ENCODE assay signal across 8 cellular contexts in the genomic region with DNA sequence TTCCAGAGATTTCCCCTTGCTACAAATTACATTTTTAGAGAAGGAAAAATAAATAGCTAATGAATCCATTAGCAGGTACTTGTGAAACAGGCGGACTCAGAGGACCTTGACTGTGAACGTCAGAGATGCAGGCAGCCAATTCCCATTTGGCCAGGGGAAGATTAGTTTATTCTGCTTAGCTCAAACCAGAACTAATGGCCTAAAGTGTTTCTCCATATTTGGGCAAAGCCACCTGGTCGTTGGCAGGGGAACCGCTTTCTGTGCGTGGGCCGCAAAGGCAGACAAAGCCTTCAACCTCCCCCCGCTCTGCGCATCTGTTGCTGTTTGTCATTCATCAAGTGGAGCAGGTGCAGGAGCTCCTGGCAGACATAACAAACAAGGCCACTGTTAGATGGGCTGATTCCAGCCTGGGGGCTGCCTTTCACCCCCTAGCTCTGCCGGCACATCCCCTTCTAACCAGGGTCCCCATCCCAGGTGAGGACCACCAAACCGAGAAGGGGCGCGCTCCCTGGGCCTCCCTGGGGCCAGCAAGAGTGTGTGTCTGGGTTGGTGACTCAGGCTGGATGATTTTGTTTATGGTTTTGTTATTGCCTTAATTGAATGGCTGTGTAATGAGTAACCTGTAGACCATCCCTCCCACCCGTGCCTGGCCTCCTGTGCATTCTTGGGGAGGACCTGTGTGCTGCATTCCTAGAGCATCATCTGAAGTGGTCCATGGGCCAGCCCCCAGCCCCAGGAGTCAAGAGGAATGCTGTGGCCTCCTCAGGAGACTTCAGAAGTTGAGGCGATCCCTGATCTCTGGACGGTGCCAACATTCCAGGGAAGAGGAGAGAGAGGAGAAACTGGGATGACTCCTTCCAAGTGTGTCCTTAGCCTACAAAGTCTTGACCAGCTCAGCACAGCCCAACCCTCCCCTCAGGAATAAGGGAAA. TPM values are rescaled to one million over a fixed set of nuclear protein-coding genes. Genes with fewer than 3 reads are reported as not detected.
DNase-seq lines count a peak whose midpoint lies in the region; ATAC-seq and TF ChIP-seq lines count a peak whose summit lies in the region.

No MANE protein-coding gene starts in this region.

- no peak for ATAC-seq in aorta (ENCODE audit: low FRiP score)

- H3K4me1 ChIP-seq in aorta (ENCODE audit: control insufficient read depth in 1 of 2, insufficient read depth in 2 of 2, low read length in 2 of 2): no peaks in the 10 kb centered on the region

- 76 to 79% methylated on average over 15 of the region's 15 CpGs for WGBS in aorta, 2 donors

- no peak for TF ChIP-seq POLR2A in erythroblast (IDR thresholded peaks at IDR 0.05; ENCODE audit: low read length)

- intact Hi-C loops in aorta (cut with DNase I): no loop called here

- no peak overlapping the region for H3K27ac ChIP-seq in aorta (ENCODE audit: low read depth in 1 of 2, low read length in 2 of 2)

- H3K36me3 Mint-ChIP-seq in nephron (ENCODE audit: low read depth): no peaks in the 10 kb centered on the region

- H3K4me3 ChIP-seq in aorta (ENCODE audit: low read length in 2 of 2): no peak overlapping the region

- no peak for TF ChIP-seq CTCF in nephron (IDR thresholded peaks at IDR 0.05; ENCODE audit: unreplicated experiment in 3 of 3)

- H3K27ac Mint-ChIP-seq in nephron: peak overlapping the region; percentile 93 to 99 (median 94)

- no peaks in the 10 kb centered on the region for H3K27me3 Mint-ChIP-seq in nephron (ENCODE audit: low read depth)

- H3K27me3 ChIP-seq in aorta (ENCODE audit: control insufficient read depth in 1 of 2, insufficient read depth in 2 of 2, low read length in 1 of 2): no peaks in the 10 kb centered on the region

- H3K9me3 Mint-ChIP-seq in nephron: no peaks in the 10 kb centered on the region

- peak; percentile 97 for DNase-seq in DMS153 treated with DMSO at 0.1 percent for 48 hours (lab: John Stamatoyannopoulos, UW; ENCODE audit: unreplicated experiment)
- peak; percentile 55 for DNase-seq in GOT3 (lab: John Stamatoyannopoulos, UW)
- DNase-seq in NCI-H2029 treated with DMSO at 0.1 percent for 48 hours (lab: John Stamatoyannopoulos, UW): peak; percentile 97
- peak in 30 of 56 donors; percentile 9 to 67 (median 34) for DNase-seq in amygdala (lab: John Stamatoyannopoulos, UW)
- no peak for DNase-seq in GDM1 (lab: John Stamatoyannopoulos, UW)
- no peak for DNase-seq in erythroblast (lab: John Stamatoyannopoulos, UW)
- DNase-seq in aorta: no peak

- peak overlapping the region in 2 of 3 experiments; percentile 21 to 65 for H3K4me3 Mint-ChIP-seq in nephron

- peaks cover 72% of the 10 kb centered on the region for H3K4me1 Mint-ChIP-seq in nephron

- no peaks in the 10 kb centered on the region for H3K9me3 ChIP-seq in aorta (ENCODE audit: control insufficient read depth, low read length)

- H3K36me3 ChIP-seq in aorta (ENCODE audit: control insufficient read depth in 1 of 2, insufficient read depth in 2 of 2, low read length in 1 of 2): no peaks in the 10 kb centered on the region

RNA-seq across cellular contexts. Expression of a gene that starts 14.5 kb away (rescaled TPM):
- 1 to 10 TPM; 3.6 to 5.9 TPM for total RNA-seq in aorta
- polyA plus RNA-seq in aorta: 1 to 10 TPM; 6.5 to 9.4 TPM

RNA-seq across cellular contexts. Expression of a gene that starts 21.2 kb away (rescaled TPM):
- total RNA-seq in aorta: not detected
- polyA plus RNA-seq in aorta: not detected

Comparison
In these comparisons a context has a peak if more than half of its experiments do, and no peak if none do; other contexts are left out.
1. DNase-seq: peak in DMS153 treated with DMSO at 0.1 percent for 48 hours (single experiment), GOT3 (single experiment), NCI-H2029 treated with DMSO at 0.1 percent for 48 hours (single experiment) and amygdala (30 of 56); none in GDM1 (single experiment), erythroblast (0 of 2) and aorta (0 of 2).